2 cellular contexts compared by ENCODE assay signal in the genomic region with DNA sequence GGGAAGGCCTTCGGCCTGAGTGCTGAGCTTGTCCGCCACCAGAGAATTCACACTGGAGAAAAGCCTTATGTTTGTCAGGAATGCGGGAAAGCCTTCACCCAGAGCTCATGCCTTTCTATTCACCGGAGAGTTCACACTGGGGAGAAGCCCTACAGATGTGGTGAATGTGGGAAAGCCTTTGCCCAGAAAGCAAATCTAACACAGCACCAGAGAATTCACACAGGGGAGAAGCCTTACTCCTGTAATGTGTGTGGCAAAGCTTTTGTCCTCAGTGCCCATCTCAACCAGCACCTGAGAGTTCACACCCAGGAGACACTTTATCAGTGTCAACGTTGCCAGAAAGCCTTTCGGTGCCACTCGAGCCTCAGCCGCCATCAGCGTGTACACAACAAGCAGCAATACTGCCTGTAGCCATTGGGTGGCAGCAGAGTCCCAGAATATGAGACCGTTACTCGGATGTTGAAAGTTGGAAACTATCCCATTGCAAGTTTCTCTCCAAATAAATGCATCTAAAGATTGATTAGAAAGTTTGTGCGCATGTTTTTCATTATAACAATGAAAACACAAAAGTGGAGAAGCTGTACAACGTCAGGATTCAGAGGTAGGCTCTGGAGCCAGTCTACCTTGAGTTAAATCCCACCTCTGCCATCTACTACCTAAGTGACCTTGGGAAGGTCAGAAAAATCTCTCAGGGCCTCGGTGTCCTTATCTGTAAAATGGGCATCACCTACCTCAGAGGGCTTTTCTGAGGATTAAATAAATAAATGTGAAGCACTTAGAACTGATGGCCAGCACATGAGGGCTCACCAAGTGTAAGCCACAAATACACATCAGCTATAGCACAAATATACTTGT.
TF ChIP-seq lines count a peak whose summit lies in the region.

No MANE protein-coding gene starts in this region.

TF ChIP-seq in K562, 482 proteins besides CTCF, POLR2A, EP300 and RAD21 (continues in another document):
- no peak for TF ChIP-seq NELFE (IDR thresholded peaks at IDR 0.05; ENCODE audit: insufficient read depth, insufficient read length)
- no peak for TF ChIP-seq ZNF175 (CRISPR knock-in tag; IDR thresholded peaks at IDR 0.05; ENCODE audit: low read depth)
- TF ChIP-seq, protein P1, sequence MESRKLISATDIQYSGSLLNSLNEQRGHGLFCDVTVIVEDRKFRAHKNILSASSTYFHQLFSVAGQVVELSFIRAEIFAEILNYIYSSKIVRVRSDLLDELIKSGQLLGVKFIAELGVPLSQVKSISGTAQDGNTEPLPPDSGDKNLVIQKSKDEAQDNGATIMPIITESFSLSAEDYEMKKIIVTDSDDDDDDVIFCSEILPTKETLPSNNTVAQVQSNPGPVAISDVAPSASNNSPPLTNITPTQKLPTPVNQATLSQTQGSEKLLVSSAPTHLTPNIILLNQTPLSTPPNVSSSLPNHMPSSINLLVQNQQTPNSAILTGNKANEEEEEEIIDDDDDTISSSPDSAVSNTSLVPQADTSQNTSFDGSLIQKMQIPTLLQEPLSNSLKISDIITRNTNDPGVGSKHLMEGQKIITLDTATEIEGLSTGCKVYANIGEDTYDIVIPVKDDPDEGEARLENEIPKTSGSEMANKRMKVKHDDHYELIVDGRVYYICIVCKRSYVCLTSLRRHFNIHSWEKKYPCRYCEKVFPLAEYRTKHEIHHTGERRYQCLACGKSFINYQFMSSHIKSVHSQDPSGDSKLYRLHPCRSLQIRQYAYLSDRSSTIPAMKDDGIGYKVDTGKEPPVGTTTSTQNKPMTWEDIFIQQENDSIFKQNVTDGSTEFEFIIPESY (CRISPR knock-in tag; IDR thresholded peaks at IDR 0.05): peak; percentile 100
- TF ChIP-seq, protein P2, sequence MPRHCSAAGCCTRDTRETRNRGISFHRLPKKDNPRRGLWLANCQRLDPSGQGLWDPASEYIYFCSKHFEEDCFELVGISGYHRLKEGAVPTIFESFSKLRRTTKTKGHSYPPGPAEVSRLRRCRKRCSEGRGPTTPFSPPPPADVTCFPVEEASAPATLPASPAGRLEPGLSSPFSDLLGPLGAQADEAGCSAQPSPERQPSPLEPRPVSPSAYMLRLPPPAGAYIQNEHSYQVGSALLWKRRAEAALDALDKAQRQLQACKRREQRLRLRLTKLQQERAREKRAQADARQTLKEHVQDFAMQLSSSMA (CRISPR knock-in tag; IDR thresholded peaks at IDR 0.05): no peak
- TF ChIP-seq, protein P3, sequence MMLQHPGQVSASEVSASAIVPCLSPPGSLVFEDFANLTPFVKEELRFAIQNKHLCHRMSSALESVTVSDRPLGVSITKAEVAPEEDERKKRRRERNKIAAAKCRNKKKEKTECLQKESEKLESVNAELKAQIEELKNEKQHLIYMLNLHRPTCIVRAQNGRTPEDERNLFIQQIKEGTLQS (IDR thresholded peaks at IDR 0.05): peak; percentile 56
- TF ChIP-seq, protein P3 (CRISPR knock-in tag; conservative IDR thresholded peaks at IDR 0.05): no peak
- TF ChIP-seq SUPT5H (IDR thresholded peaks at IDR 0.05): no peak
- TF ChIP-seq ZNF324 (CRISPR knock-in tag; IDR thresholded peaks at IDR 0.05): no peak
- TF ChIP-seq, protein P4, sequence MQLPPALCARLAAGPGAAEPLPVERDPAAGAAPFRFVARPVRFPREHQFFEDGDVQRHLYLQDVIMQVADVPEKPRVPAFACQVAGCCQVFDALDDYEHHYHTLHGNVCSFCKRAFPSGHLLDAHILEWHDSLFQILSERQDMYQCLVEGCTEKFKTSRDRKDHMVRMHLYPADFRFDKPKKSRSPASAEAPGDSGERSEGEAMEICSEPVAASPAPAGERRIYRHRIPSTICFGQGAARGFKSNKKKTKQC (CRISPR knock-in tag; IDR thresholded peaks at IDR 0.05): no peak
- TF ChIP-seq ZBED1 (IDR thresholded peaks at IDR 0.05): no peak
- no peak for TF ChIP-seq EGR1 (conservative IDR thresholded peaks at IDR 0.05)
- TF ChIP-seq CREM (IDR thresholded peaks at IDR 0.05; ENCODE audit: low read depth): 0 out of 2 replicates have a peak, but pooled peaks have one; percentile 25
- TF ChIP-seq, protein P5, sequence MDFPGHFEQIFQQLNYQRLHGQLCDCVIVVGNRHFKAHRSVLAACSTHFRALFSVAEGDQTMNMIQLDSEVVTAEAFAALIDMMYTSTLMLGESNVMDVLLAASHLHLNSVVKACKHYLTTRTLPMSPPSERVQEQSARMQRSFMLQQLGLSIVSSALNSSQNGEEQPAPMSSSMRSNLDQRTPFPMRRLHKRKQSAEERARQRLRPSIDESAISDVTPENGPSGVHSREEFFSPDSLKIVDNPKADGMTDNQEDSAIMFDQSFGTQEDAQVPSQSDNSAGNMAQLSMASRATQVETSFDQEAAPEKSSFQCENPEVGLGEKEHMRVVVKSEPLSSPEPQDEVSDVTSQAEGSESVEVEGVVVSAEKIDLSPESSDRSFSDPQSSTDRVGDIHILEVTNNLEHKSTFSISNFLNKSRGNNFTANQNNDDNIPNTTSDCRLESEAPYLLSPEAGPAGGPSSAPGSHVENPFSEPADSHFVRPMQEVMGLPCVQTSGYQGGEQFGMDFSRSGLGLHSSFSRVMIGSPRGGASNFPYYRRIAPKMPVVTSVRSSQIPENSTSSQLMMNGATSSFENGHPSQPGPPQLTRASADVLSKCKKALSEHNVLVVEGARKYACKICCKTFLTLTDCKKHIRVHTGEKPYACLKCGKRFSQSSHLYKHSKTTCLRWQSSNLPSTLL (IDR thresholded peaks at IDR 0.05): no peak
- no peak for TF ChIP-seq ARID2 (IDR thresholded peaks at IDR 0.05)
- TF ChIP-seq ZNF589 (CRISPR knock-in tag; IDR thresholded peaks at IDR 0.05; ENCODE audit: low read depth): no peak
- no peak for TF ChIP-seq C11orf30 (IDR thresholded peaks at IDR 0.05; ENCODE audit: low read depth)
- TF ChIP-seq, protein P6, sequence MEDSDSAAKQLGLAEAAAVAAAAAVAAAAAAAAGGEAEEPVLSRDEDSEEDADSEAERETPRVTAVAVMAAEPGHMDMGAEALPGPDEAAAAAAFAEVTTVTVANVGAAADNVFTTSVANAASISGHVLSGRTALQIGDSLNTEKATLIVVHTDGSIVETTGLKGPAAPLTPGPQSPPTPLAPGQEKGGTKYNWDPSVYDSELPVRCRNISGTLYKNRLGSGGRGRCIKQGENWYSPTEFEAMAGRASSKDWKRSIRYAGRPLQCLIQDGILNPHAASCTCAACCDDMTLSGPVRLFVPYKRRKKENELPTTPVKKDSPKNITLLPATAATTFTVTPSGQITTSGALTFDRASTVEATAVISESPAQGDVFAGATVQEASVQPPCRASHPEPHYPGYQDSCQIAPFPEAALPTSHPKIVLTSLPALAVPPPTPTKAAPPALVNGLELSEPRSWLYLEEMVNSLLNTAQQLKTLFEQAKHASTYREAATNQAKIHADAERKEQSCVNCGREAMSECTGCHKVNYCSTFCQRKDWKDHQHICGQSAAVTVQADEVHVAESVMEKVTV (CRISPR knock-in tag; IDR thresholded peaks at IDR 0.05): no peak
- no peak for TF ChIP-seq FUS (optimal IDR thresholded peaks at IDR 0.05; ENCODE audit: low read depth, low read length)
- no peak for TF ChIP-seq PCBP1 (IDR thresholded peaks at IDR 0.05; ENCODE audit: low read depth, low read length, poor library complexity, severe bottlenecking)
- peak; percentile 66 for TF ChIP-seq ESRRA (IDR thresholded peaks at IDR 0.05; ENCODE audit: borderline replicate concordance, low read depth)
- TF ChIP-seq ZNF431 (CRISPR knock-in tag; IDR thresholded peaks at IDR 0.05): no peak
- TF ChIP-seq HDAC6 (IDR thresholded peaks at IDR 0.05; ENCODE audit: low read depth, low read length): no peak
- TF ChIP-seq XRCC5 (IDR thresholded peaks at IDR 0.05; ENCODE audit: low read depth, low read length): 0 out of 2 replicates have a peak, but pooled peaks have one; percentile 36

TF ChIP-seq in HepG2, 621 proteins besides CTCF, POLR2A, EP300 and RAD21 (continues in another document):
- TF ChIP-seq ZNF124 (CRISPR knock-in tag; IDR thresholded peaks at IDR 0.05) (no peak), SMC3 (IDR thresholded peaks at IDR 0.05; ENCODE audit: low read length) (peak; percentile 89), ZNF225 (CRISPR knock-in tag; IDR thresholded peaks at IDR 0.05) (no peak), ZEB1 (IDR thresholded peaks at IDR 0.05; ENCODE audit: insufficient replicate concordance, low read depth) (no peak), ZNF367 (CRISPR knock-in tag; IDR thresholded peaks at IDR 0.05; ENCODE audit: borderline replicate concordance) (no peak), JUN (CRISPR knock-in tag; IDR thresholded peaks at IDR 0.05) (no peak), ZNF749 (CRISPR knock-in tag; IDR thresholded peaks at IDR 0.05; ENCODE audit: borderline replicate concordance) (no peak), NFYC (CRISPR knock-in tag; IDR thresholded peaks at IDR 0.05) (no peak), CENPT (CRISPR knock-in tag; IDR thresholded peaks at IDR 0.05; ENCODE audit: low read depth) (no peak), SMAD1 (CRISPR knock-in tag; IDR thresholded peaks at IDR 0.05; ENCODE audit: borderline replicate concordance, low read depth) (no peak), FOXK2 (IDR thresholded peaks at IDR 0.05) (no peak), GZF1 (CRISPR knock-in tag; IDR thresholded peaks at IDR 0.05) (no peak), ZFP36 (IDR thresholded peaks at IDR 0.05; ENCODE audit: borderline replicate concordance, low read depth, low read length, partially characterized antibody) (no peak)
- TF ChIP-seq, protein P7, sequence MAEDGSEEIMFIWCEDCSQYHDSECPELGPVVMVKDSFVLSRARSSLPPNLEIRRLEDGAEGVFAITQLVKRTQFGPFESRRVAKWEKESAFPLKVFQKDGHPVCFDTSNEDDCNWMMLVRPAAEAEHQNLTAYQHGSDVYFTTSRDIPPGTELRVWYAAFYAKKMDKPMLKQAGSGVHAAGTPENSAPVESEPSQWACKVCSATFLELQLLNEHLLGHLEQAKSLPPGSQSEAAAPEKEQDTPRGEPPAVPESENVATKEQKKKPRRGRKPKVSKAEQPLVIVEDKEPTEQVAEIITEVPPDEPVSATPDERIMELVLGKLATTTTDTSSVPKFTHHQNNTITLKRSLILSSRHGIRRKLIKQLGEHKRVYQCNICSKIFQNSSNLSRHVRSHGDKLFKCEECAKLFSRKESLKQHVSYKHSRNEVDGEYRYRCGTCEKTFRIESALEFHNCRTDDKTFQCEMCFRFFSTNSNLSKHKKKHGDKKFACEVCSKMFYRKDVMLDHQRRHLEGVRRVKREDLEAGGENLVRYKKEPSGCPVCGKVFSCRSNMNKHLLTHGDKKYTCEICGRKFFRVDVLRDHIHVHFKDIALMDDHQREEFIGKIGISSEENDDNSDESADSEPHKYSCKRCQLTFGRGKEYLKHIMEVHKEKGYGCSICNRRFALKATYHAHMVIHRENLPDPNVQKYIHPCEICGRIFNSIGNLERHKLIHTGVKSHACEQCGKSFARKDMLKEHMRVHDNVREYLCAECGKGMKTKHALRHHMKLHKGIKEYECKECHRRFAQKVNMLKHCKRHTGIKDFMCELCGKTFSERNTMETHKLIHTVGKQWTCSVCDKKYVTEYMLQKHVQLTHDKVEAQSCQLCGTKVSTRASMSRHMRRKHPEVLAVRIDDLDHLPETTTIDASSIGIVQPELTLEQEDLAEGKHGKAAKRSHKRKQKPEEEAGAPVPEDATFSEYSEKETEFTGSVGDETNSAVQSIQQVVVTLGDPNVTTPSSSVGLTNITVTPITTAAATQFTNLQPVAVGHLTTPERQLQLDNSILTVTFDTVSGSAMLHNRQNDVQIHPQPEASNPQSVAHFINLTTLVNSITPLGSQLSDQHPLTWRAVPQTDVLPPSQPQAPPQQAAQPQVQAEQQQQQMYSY (CRISPR knock-in tag; IDR thresholded peaks at IDR 0.05): no peak
- TF ChIP-seq, protein P8, sequence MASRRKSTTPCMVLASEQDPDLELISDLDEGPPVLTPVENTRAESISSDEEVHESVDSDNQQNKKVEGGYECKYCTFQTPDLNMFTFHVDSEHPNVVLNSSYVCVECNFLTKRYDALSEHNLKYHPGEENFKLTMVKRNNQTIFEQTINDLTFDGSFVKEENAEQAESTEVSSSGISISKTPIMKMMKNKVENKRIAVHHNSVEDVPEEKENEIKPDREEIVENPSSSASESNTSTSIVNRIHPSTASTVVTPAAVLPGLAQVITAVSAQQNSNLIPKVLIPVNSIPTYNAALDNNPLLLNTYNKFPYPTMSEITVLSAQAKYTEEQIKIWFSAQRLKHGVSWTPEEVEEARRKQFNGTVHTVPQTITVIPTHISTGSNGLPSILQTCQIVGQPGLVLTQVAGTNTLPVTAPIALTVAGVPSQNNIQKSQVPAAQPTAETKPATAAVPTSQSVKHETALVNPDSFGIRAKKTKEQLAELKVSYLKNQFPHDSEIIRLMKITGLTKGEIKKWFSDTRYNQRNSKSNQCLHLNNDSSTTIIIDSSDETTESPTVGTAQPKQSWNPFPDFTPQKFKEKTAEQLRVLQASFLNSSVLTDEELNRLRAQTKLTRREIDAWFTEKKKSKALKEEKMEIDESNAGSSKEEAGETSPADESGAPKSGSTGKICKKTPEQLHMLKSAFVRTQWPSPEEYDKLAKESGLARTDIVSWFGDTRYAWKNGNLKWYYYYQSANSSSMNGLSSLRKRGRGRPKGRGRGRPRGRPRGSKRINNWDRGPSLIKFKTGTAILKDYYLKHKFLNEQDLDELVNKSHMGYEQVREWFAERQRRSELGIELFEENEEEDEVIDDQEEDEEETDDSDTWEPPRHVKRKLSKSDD (CRISPR knock-in tag; IDR thresholded peaks at IDR 0.05; ENCODE audit: low read depth): no peak
- TF ChIP-seq, protein P9, sequence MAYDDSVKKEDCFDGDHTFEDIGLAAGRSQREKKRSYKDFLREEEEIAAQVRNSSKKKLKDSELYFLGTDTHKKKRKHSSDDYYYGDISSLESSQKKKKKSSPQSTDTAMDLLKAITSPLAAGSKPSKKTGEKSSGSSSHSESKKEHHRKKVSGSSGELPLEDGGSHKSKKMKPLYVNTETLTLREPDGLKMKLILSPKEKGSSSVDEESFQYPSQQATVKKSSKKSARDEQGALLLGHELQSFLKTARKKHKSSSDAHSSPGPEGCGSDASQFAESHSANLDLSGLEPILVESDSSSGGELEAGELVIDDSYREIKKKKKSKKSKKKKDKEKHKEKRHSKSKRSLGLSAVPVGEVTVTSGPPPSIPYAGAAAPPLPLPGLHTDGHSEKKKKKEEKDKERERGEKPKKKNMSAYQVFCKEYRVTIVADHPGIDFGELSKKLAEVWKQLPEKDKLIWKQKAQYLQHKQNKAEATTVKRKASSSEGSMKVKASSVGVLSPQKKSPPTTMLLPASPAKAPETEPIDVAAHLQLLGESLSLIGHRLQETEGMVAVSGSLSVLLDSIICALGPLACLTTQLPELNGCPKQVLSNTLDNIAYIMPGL (CRISPR knock-in tag; IDR thresholded peaks at IDR 0.05; ENCODE audit: borderline replicate concordance in 1 of 2, low read depth in 1 of 2): peak in 1 of 2 experiments; percentile 73; a peak in 1 of 4 replicates
- TF ChIP-seq, protein P10, sequence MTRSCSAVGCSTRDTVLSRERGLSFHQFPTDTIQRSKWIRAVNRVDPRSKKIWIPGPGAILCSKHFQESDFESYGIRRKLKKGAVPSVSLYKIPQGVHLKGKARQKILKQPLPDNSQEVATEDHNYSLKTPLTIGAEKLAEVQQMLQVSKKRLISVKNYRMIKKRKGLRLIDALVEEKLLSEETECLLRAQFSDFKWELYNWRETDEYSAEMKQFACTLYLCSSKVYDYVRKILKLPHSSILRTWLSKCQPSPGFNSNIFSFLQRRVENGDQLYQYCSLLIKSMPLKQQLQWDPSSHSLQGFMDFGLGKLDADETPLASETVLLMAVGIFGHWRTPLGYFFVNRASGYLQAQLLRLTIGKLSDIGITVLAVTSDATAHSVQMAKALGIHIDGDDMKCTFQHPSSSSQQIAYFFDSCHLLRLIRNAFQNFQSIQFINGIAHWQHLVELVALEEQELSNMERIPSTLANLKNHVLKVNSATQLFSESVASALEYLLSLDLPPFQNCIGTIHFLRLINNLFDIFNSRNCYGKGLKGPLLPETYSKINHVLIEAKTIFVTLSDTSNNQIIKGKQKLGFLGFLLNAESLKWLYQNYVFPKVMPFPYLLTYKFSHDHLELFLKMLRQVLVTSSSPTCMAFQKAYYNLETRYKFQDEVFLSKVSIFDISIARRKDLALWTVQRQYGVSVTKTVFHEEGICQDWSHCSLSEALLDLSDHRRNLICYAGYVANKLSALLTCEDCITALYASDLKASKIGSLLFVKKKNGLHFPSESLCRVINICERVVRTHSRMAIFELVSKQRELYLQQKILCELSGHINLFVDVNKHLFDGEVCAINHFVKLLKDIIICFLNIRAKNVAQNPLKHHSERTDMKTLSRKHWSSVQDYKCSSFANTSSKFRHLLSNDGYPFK (CRISPR knock-in tag; IDR thresholded peaks at IDR 0.05; ENCODE audit: borderline replicate concordance): no peak
